ENCODE assay signal across 28 cellular contexts in genomic region chr21:19523066-19523465, GRCh38.
"Had no signal": no experiment of that assay in that cellular context is flagged by ENCODE, and none has a peak within 500 bp of the region (broad histone marks: within the 10 kb centered on the region; RNA-seq: fewer than 3 reads in every experiment).

No MANE protein-coding gene starts in this region.

- H3K4me1 Mint-ChIP-seq: activated CD4-positive, alpha-beta memory T cell treated with anti-CD3 and anti-CD28 coated beads, Interleukin-2, amount 10 ng/mL, durations not matched to agents 7 days and 5 days; activated CD4-positive, alpha-beta T cell treated with anti-CD3 and anti-CD28 coated beads for 36 hours; activated CD4-positive, alpha-beta T cell treated with anti-CD3 and anti-CD28 coated beads, Interleukin-2, amount 10 ng/mL, durations not matched to agents 24 days and 14 days; activated naive CD4-positive, alpha-beta T cell treated with anti-CD3 and anti-CD28 coated beads, Interleukin-2, amount 10 ng/mL, durations not matched to agents 7 days and 5 days; activated naive CD8-positive, alpha-beta T cell treated with anti-CD3 and anti-CD28 coated beads, Interleukin-2, amount 10 ng/mL, durations not matched to agents 7 days and 5 days had no signal

- H3K4me3 Mint-ChIP-seq: activated CD4-positive, alpha-beta memory T cell treated with anti-CD3 and anti-CD28 coated beads, Interleukin-2, amount 10 ng/mL, durations not matched to agents 7 days and 5 days; activated CD4-positive, alpha-beta T cell treated with anti-CD3 and anti-CD28 coated beads for 36 hours; activated CD4-positive, alpha-beta T cell treated with anti-CD3 and anti-CD28 coated beads, Interleukin-2, amount 10 ng/mL, durations not matched to agents 24 days and 14 days; activated naive CD4-positive, alpha-beta T cell treated with anti-CD3 and anti-CD28 coated beads, Interleukin-2, amount 10 ng/mL, durations not matched to agents 7 days and 5 days; activated naive CD8-positive, alpha-beta T cell treated with anti-CD3 and anti-CD28 coated beads, Interleukin-2, amount 10 ng/mL, durations not matched to agents 7 days and 5 days; activated T-cell treated with anti-CD3 and anti-CD28 coated beads, Interleukin-2, amount 50 U/mL, for 24 hours; activated T-cell treated with anti-CD3 and anti-CD28 coated beads, Interleukin-2, amount 50 U/mL, for 72 hours; brain had no signal

- H3K9me3 ChIP-seq: ascending aorta, breast epithelium, colonic mucosa had no signal

- H3K27me3 Mint-ChIP-seq: activated CD4-positive, alpha-beta memory T cell treated with anti-CD3 and anti-CD28 coated beads, Interleukin-2, amount 10 ng/mL, durations not matched to agents 7 days and 5 days; activated CD4-positive, alpha-beta T cell treated with anti-CD3 and anti-CD28 coated beads for 36 hours; activated CD4-positive, alpha-beta T cell treated with anti-CD3 and anti-CD28 coated beads, Interleukin-2, amount 10 ng/mL, durations not matched to agents 24 days and 14 days; activated naive CD4-positive, alpha-beta T cell treated with anti-CD3 and anti-CD28 coated beads, Interleukin-2, amount 10 ng/mL, durations not matched to agents 7 days and 5 days; activated naive CD8-positive, alpha-beta T cell treated with anti-CD3 and anti-CD28 coated beads, Interleukin-2, amount 10 ng/mL, durations not matched to agents 7 days and 5 days; activated T-cell treated with anti-CD3 and anti-CD28 coated beads, Interleukin-2, amount 50 U/mL, for 24 hours; brain had no signal

- H3K36me3 ChIP-seq: ascending aorta, breast epithelium, cardiac muscle cell, colonic mucosa had no signal

- H3K4me3 ChIP-seq: ascending aorta, breast epithelium, cardiac muscle cell, colonic mucosa had no signal

- H3K4me1 ChIP-seq: ascending aorta, breast epithelium, colonic mucosa had no signal

- H3K36me3 Mint-ChIP-seq: activated naive CD4-positive, alpha-beta T cell treated with anti-CD3 and anti-CD28 coated beads, Interleukin-2, amount 10 ng/mL, durations not matched to agents 7 days and 5 days; activated naive CD4-positive, alpha-beta T cell treated with anti-CD3 and anti-CD28 coated beads, Interleukin-2, amount 50 U/mL, for 72 hours; activated naive CD8-positive, alpha-beta T cell treated with anti-CD3 and anti-CD28 coated beads, Interleukin-2, amount 10 ng/mL, durations not matched to agents 7 days and 5 days; brain had no signal

- FAIRE-seq: endometrium, endothelial cell of umbilical vein had no signal

- H3K27me3 ChIP-seq: ascending aorta, breast epithelium, cardiac muscle cell, colonic mucosa had no signal

- DNase-seq: activated CD4-positive, alpha-beta memory T cell treated with anti-CD3 and anti-CD28 coated beads, Interleukin-2, amount 10 ng/mL, durations not matched to agents 7 days and 5 days; activated CD4-positive, alpha-beta T cell treated with anti-CD3 and anti-CD28 coated beads for 36 hours; activated CD4-positive, alpha-beta T cell treated with anti-CD3 and anti-CD28 coated beads, Interleukin-2, amount 10 ng/mL, durations not matched to agents 24 days and 14 days; activated CD4-positive, CD25-positive, alpha-beta regulatory T cell; activated CD4-positive, CD25-positive, alpha-beta regulatory T cell treated with anti-CD3 and anti-CD28 coated beads, Interleukin-2, amount 50 U/mL, for 72 hours; activated CD8-positive, alpha-beta memory T cell treated with anti-CD3 and anti-CD28 coated beads, Interleukin-2, amount 50 U/mL, for 48 hours; activated gamma-delta T cell; activated naive CD4-positive, alpha-beta T cell; activated naive CD4-positive, alpha-beta T cell treated with anti-CD3 and anti-CD28 coated beads, Interleukin-2, amount 10 ng/mL, durations not matched to agents 7 days and 5 days; activated naive CD8-positive, alpha-beta T cell treated with anti-CD3 and anti-CD28 coated beads, Interleukin-2, amount 10 ng/mL, durations not matched to agents 7 days and 5 days; activated T-cell treated with anti-CD3 and anti-CD28 coated beads for 4 hours; activated T-cell treated with anti-CD3 and anti-CD28 coated beads, Interleukin-2, amount 50 U/mL, for 24 hours; activated T-cell treated with anti-CD3 and anti-CD28 coated beads, Interleukin-2, amount 50 U/mL, for 72 hours; central memory CD4-positive, alpha-beta T cell; cerebellar nuclear complex; colonic mucosa; effector CD8-positive, alpha-beta T cell; foreskin fibroblast; head of caudate nucleus; T-helper 2 cell had no signal

- ATAC-seq: activated CD4-positive, alpha-beta T cell treated with anti-CD3 and anti-CD28 coated beads for 36 hours; activated naive CD4-positive, alpha-beta T cell treated with anti-CD3 and anti-CD28 coated beads, Interleukin-2, amount 50 U/mL, for 72 hours; activated T-cell treated with anti-CD3 and anti-CD28 coated beads, Interleukin-2, amount 50 U/mL, for 72 hours had no signal

- H3K27ac Mint-ChIP-seq: activated CD4-positive, alpha-beta memory T cell treated with anti-CD3 and anti-CD28 coated beads, Interleukin-2, amount 10 ng/mL, durations not matched to agents 7 days and 5 days; activated CD4-positive, alpha-beta T cell treated with anti-CD3 and anti-CD28 coated beads for 36 hours; activated CD4-positive, alpha-beta T cell treated with anti-CD3 and anti-CD28 coated beads, Interleukin-2, amount 10 ng/mL, durations not matched to agents 24 days and 14 days; activated naive CD4-positive, alpha-beta T cell treated with anti-CD3 and anti-CD28 coated beads, Interleukin-2, amount 10 ng/mL, durations not matched to agents 7 days and 5 days; activated naive CD4-positive, alpha-beta T cell treated with anti-CD3 and anti-CD28 coated beads, Interleukin-2, amount 50 U/mL, for 72 hours; activated naive CD8-positive, alpha-beta T cell treated with anti-CD3 and anti-CD28 coated beads, Interleukin-2, amount 10 ng/mL, durations not matched to agents 7 days and 5 days; activated T-cell treated with anti-CD3 and anti-CD28 coated beads, Interleukin-2, amount 50 U/mL, for 24 hours; activated T-cell treated with anti-CD3 and anti-CD28 coated beads, Interleukin-2, amount 50 U/mL, for 72 hours had no signal

- H3K27ac ChIP-seq: ascending aorta, breast epithelium, cardiac muscle cell, colonic mucosa, epithelial cell of prostate had no signal
